Comparison of ENCODE assay signal across 17 cellular contexts in the genomic region with DNA sequence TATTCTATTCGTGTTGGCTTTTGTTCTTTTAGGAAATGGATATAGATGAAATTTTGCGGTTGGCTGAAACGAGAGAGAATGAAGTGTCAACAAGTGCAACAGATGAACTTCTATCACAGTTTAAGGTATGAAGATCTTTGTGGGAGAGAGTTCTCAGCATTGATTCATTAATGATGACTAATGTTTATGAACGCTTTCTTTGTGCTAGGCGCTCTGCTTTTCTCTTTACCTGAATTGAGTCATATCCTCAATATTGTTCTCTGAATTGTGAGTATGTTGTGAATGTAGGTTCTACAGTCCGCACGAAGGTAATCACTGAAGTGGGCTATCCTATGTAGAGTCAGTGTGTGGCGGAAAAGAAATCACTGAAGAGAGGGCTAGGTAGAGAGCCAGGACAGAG.
A peak's percentile ranks its signal among the peaks of the same experiment; 100 is the strongest.
DNase-seq lines count a peak whose midpoint lies in the region; ATAC-seq, FAIRE-seq and TF ChIP-seq lines count a peak whose summit lies in the region.
"Had no signal": no experiment of that assay in that cellular context is flagged by ENCODE, and none has a peak within 500 bp of the region (broad histone marks: within the 10 kb centered on the region; RNA-seq: fewer than 3 reads in every experiment).

No MANE protein-coding gene starts in this region.

- H3K9me3 Mint-ChIP-seq in activated T-helper 17 cell treated with anti-CD3 and anti-CD28 coated beads, Interleukin-2, amount 50 U/mL, for 72 hours, result no peaks in the 10 kb centered on the region

- no peak for TF ChIP-seq RAD21 in HepG2 (CRISPR knock-in tag; IDR thresholded peaks at IDR 0.05)

- no peak overlapping the region for H3K9ac ChIP-seq in HepG2 (ENCODE audit: insufficient read depth, low read depth, low read length)
- H3K9ac ChIP-seq: GM23248 had no signal

- no peaks in the 10 kb centered on the region for H3K27me3 ChIP-seq in HepG2 (ENCODE audit: control insufficient read depth in 1 of 2, insufficient read depth in 2 of 2, low read length in 2 of 2)
- H3K27me3 ChIP-seq in right lobe of liver, result no peaks in the 10 kb centered on the region
- H3K27me3 ChIP-seq in adrenal gland, result no peaks in the 10 kb centered on the region
- H3K27me3 ChIP-seq: thyroid gland had no signal

- FAIRE-seq in HepG2 (lab: Jason Lieb, UNC) (no peak), urothelium cell line (lab: Jason Lieb, UNC) (no peak)
- FAIRE-seq: frontal cortex, small intestine had no signal

- H3K9me3 ChIP-seq in HepG2 (ENCODE audit: low read length), result no peaks in the 10 kb centered on the region
- H3K9me3 ChIP-seq in right lobe of liver, result no peaks in the 10 kb centered on the region
- no peaks in the 10 kb centered on the region for H3K9me3 ChIP-seq in adrenal gland (replicated peaks in 1 of 3)
- H3K9me3 ChIP-seq: lower lobe of right lung, thyroid gland had no signal

- in situ Hi-C loops in HepG2 (cut with HindIII; ENCODE audit: extremely low pct_ligation_motif_present, low pct_unique_long_range_greater_than_20kb), result no loop called here

- TF ChIP-seq CTCF in HepG2 (CRISPR knock-in tag; IDR thresholded peaks at IDR 0.05) (no peak), right lobe of liver (IDR thresholded peaks at IDR 0.05) (no peak), adrenal gland (IDR thresholded peaks at IDR 0.05) (no peak)

- TF ChIP-seq POLR2A in HepG2 (IDR thresholded peaks at IDR 0.05; ENCODE audit: insufficient read depth in 1 of 2, low read depth in 2 of 2, low read length in 2 of 2), result no peak
- TF ChIP-seq POLR2A in right lobe of liver (IDR thresholded peaks at IDR 0.05), result no peak
- TF ChIP-seq POLR2A in adrenal gland (IDR thresholded peaks at IDR 0.05), result no peak

- H3K27me3 Mint-ChIP-seq in activated T-helper 17 cell treated with anti-CD3 and anti-CD28 coated beads, Interleukin-2, amount 50 U/mL, for 72 hours, result no peaks in the 10 kb centered on the region

- POLR2A ChIA-PET in HepG2 (lab: Yijun Ruan, JAX), result no interaction called here

- intact Hi-C loops in HepG2 (cut with micrococcal nuclease; ENCODE audit: unreplicated experiment), result no loop called here
- intact Hi-C loops in right lobe of liver (cut with DNase I), result no loop called here
- intact Hi-C loops in adrenal gland (cut with DNase I), result loop anchor here in 1 of 2 donors (5.0 kb wide), 1 partner anchor 44 kb away; no protein-coding TSS in a partner anchor

- no TSS peak for BruUV-seq in HepG2 (replicated peaks; lab: Mats Ljungman, UMichigan)

- 90% methylated on average over 8 of the region's 8 CpGs for WGBS in HepG2 (ENCODE audit: low lambda C conversion rate)
- WGBS in right lobe of liver (ENCODE audit: insufficient coverage, low coverage, low lambda C conversion rate, missing lambda C conversion rate), result 93% methylated on average over 8 of the region's 8 CpGs
- WGBS in adrenal gland, 4 donors, result 85 to 96% (median 95%) methylated on average over 8 of the region's 8 CpGs

- H3K36me3 Mint-ChIP-seq in activated T-helper 17 cell treated with anti-CD3 and anti-CD28 coated beads, Interleukin-2, amount 50 U/mL, for 72 hours (ENCODE audit: low read depth), result no peaks in the 10 kb centered on the region

- no peak overlapping the region for H3K4me3 Mint-ChIP-seq in activated T-helper 17 cell treated with anti-CD3 and anti-CD28 coated beads, Interleukin-2, amount 50 U/mL, for 72 hours

- H3K79me2 ChIP-seq in HepG2 (ENCODE audit: insufficient read depth, low read length), result no peaks in the 10 kb centered on the region

- H4K20me1 ChIP-seq in HepG2 (ENCODE audit: insufficient read depth, low read length), result 0 out of 2 replicates have a peak, but pooled peaks cover 4% of the 10 kb centered on the region

- TF ChIP-seq EP300 in HepG2 (IDR thresholded peaks at IDR 0.05; ENCODE audit: low read depth in 2 of 2, low read length in 2 of 2), result no peak
- TF ChIP-seq EP300 in HepG2 (CRISPR knock-in tag; IDR thresholded peaks at IDR 0.05; ENCODE audit: borderline replicate concordance), result no peak

- H3K4me3 ChIP-seq in HepG2 (replicated peaks in 1 of 3; ENCODE audit: insufficient read depth in 1 of 3, low read depth in 2 of 3, low read length in 3 of 3) (no peak overlapping the region), right lobe of liver (no peak overlapping the region), adrenal gland (no peak overlapping the region)
- H3K4me3 ChIP-seq: GM23248, lower lobe of right lung, SK-N-MC, thyroid gland had no signal

- no peak overlapping the region for H2AFZ ChIP-seq in HepG2 (ENCODE audit: low read length)
- H2AFZ ChIP-seq: GM23248 had no signal

- no peak for DNase-seq in HepG2 (ENCODE audit: low spot score)
- no peak for DNase-seq in right lobe of liver
- peak; percentile 39 for DNase-seq in glomerular endothelial cell (ENCODE audit: extremely low read depth, low read depth, low spot score)
- DNase-seq in urothelium cell line (ENCODE audit: low spot score), result peak; percentile 62
- DNase-seq in NCI-H510A treated with DMSO at 0.1 percent for 48 hours (lab: John Stamatoyannopoulos, UW), result no peak
- no peak for DNase-seq in adrenal gland
- DNase-seq: DMS 273 treated with DMSO at 0.1 percent for 48 hours, GM23248, lower lobe of right lung, NCI-H2081, NCI-H510A, small intestine, thyroid gland had no signal

- H3K27ac ChIP-seq in HepG2 (ENCODE audit: extremely low read length, insufficient read depth, low read length) (no peak overlapping the region), right lobe of liver (no peak overlapping the region), adrenal gland (no peak overlapping the region)
- H3K27ac ChIP-seq: GM23248, lower lobe of right lung, SK-N-MC, thyroid gland had no signal

- no peak overlapping the region for H3K4me2 ChIP-seq in HepG2 (ENCODE audit: low read depth, low read length)

- no peaks in the 10 kb centered on the region for H3K4me1 ChIP-seq in HepG2 (ENCODE audit: insufficient read depth, low read length)
- H3K4me1 ChIP-seq in right lobe of liver, result no peaks in the 10 kb centered on the region
- no peaks in the 10 kb centered on the region for H3K4me1 ChIP-seq in adrenal gland (replicated peaks in 1 of 2)
- H3K4me1 ChIP-seq: lower lobe of right lung, thyroid gland had no signal

- H3K4me1 Mint-ChIP-seq in activated T-helper 17 cell treated with anti-CD3 and anti-CD28 coated beads, Interleukin-2, amount 50 U/mL, for 72 hours, result peaks cover 22% of the 10 kb centered on the region

- H3K27ac Mint-ChIP-seq in activated T-helper 17 cell treated with anti-CD3 and anti-CD28 coated beads, Interleukin-2, amount 50 U/mL, for 72 hours, result no peak overlapping the region

- CTCF ChIA-PET in HepG2 (lab: Yijun Ruan, JAX; ENCODE audit: low intra/inter-chr PET ratio, low total read pairs), result no interaction called here

- ATAC-seq in HepG2, result peak; percentile 19; the same call in 1 of the 3 replicates
- ATAC-seq in right lobe of liver, result no peak
- peak; percentile 95 for ATAC-seq in activated T-helper 17 cell treated with anti-CD3 and anti-CD28 coated beads, Interleukin-2, amount 50 U/mL, for 72 hours (replicated peaks)
- ATAC-seq in HG03442 (IDR thresholded peaks at IDR 0.05; ENCODE audit: unreplicated experiment), result no peak
- ATAC-seq: lower lobe of right lung had no signal

- H3K36me3 ChIP-seq in HepG2 (replicated peaks in 1 of 2; ENCODE audit: control insufficient read depth in 1 of 2, insufficient read depth in 2 of 2, low read length in 2 of 2), result peaks cover 42 to 85% of the 10 kb centered on the region in 2 experiments
- H3K36me3 ChIP-seq in right lobe of liver, result peaks cover 16 to 98% (median 53%) of the 10 kb centered on the region in 4 donors
- H3K36me3 ChIP-seq in adrenal gland (replicated peaks in 1 of 2), result peaks cover 0 to 100% of the 10 kb centered on the region in 2 donors

TF ChIP-seq in HepG2, 621 proteins besides CTCF, POLR2A, EP300 and RAD21 (continues in another document):
- TF ChIP-seq NR0B2 (CRISPR knock-in tag; IDR thresholded peaks at IDR 0.05), result no peak
- TF ChIP-seq ZNF839 (CRISPR knock-in tag; IDR thresholded peaks at IDR 0.05; ENCODE audit: borderline replicate concordance), result no peak
- no peak for TF ChIP-seq ARHGAP35 (CRISPR knock-in tag; IDR thresholded peaks at IDR 0.05; ENCODE audit: borderline replicate concordance)
- TF ChIP-seq ZFP36 (IDR thresholded peaks at IDR 0.05; ENCODE audit: borderline replicate concordance, low read depth, low read length, partially characterized antibody), result no peak
- no peak for TF ChIP-seq ZNF281 (CRISPR knock-in tag; IDR thresholded peaks at IDR 0.05; ENCODE audit: borderline replicate concordance)
- no peak for TF ChIP-seq ZNF138 (CRISPR knock-in tag; IDR thresholded peaks at IDR 0.05; ENCODE audit: low read depth)
- no peak for TF ChIP-seq ATM (IDR thresholded peaks at IDR 0.05; ENCODE audit: borderline replicate concordance)
- TF ChIP-seq FOXA1 (IDR thresholded peaks at IDR 0.05), result no peak
- TF ChIP-seq FOXA1 (CRISPR knock-in tag; IDR thresholded peaks at IDR 0.05), result no peak
- TF ChIP-seq SRY (CRISPR knock-in tag; IDR thresholded peaks at IDR 0.05), result no peak
- no peak for TF ChIP-seq SP140L (CRISPR knock-in tag; IDR thresholded peaks at IDR 0.05; ENCODE audit: borderline replicate concordance)
- no peak for TF ChIP-seq CBFB (CRISPR knock-in tag; IDR thresholded peaks at IDR 0.05)
- no peak for TF ChIP-seq NFKB2 (CRISPR knock-in tag; IDR thresholded peaks at IDR 0.05; ENCODE audit: borderline replicate concordance)

Comparison
In these comparisons a context has a peak if more than half of its experiments do, and no peak if none do; other contexts are left out.
1. ATAC-seq: peak in HepG2 (single experiment) and activated T-helper 17 cell treated with anti-CD3 and anti-CD28 coated beads, Interleukin-2, amount 50 U/mL, for 72 hours (single experiment); none in right lobe of liver (0 of 4) and HG03442 (single experiment).
2. DNase-seq: peak in glomerular endothelial cell (single experiment) and urothelium cell line (single experiment); none in HepG2 (single experiment), right lobe of liver (0 of 3), NCI-H510A treated with DMSO at 0.1 percent for 48 hours (single experiment) and adrenal gland (0 of 7).